18 cellular contexts compared by ENCODE assay signal in the genomic region with DNA sequence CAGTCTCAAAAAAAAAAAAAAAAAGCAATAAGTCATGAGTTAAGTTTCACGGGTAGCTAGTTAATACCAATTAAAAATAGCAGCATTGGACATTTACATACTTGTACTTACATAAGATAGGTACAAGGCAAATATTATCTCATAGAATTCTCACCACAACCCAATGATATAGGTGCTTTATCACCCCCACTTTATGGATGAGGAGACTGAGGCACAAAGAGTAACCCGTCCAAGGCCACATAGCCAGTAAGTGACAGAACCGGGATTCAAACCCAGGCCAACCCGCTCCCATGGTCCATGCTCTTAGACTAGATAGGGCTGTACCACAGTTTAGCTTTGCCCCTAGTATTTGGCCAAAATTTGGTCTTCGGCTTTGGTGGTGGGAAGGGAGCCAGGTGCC.
DNase-seq lines count a peak whose midpoint lies in the region; ATAC-seq, FAIRE-seq and TF ChIP-seq lines count a peak whose summit lies in the region.
"Had no signal": no experiment of that assay in that cellular context is flagged by ENCODE, and none has a peak within 500 bp of the region (broad histone marks: within the 10 kb centered on the region; RNA-seq: fewer than 3 reads in every experiment).

No MANE protein-coding gene starts in this region.

- ATAC-seq in A549 (no peak), PC-3 (no peak)
- ATAC-seq: CD8-positive, alpha-beta T cell had no signal

- no peak overlapping the region for H2AFZ ChIP-seq in PC-3 (ENCODE audit: low read length)

- no peaks in the 10 kb centered on the region for H3K79me2 ChIP-seq in PC-3 (ENCODE audit: low read length)

- intact Hi-C loops in PC-3 (cut with micrococcal nuclease): no loop called here

- no peak overlapping the region for H3K4me2 ChIP-seq in A549
- no peak overlapping the region for H3K4me2 ChIP-seq in PC-3 (ENCODE audit: low read length)
- H3K4me2 ChIP-seq: BLaER1 treated with 17β-estradiol and CSF1 and Interleukin-3, amounts not matched to agents 10 nM and 100 nM had no signal

- WGBS in A549 (ENCODE audit: missing lambda C conversion rate): 96% methylated on average over 5 of the region's 5 CpGs

- TF ChIP-seq POLR2A in A549 (IDR thresholded peaks at IDR 0.05; ENCODE audit: low read length): no peak

- no peak for TF ChIP-seq EP300 in A549 (IDR thresholded peaks at IDR 0.05)

- no peaks in the 10 kb centered on the region for H3K36me3 ChIP-seq in PC-3 (ENCODE audit: low read depth, low read length)
- H3K36me3 ChIP-seq: BLaER1 treated with 17β-estradiol and CSF1 and Interleukin-3, amounts not matched to agents 10 nM and 100 nM had no signal

- H4K20me1 ChIP-seq in PC-3 (ENCODE audit: low read length): no peaks in the 10 kb centered on the region
- H4K20me1 ChIP-seq: BLaER1 treated with 17β-estradiol and CSF1 and Interleukin-3, amounts not matched to agents 10 nM and 100 nM had no signal

- H3K4me3 ChIP-seq in A549 (no peak overlapping the region), PC-3 (ENCODE audit: low read length) (no peak overlapping the region)
- H3K4me3 ChIP-seq: BLaER1 treated with 17β-estradiol and CSF1 and Interleukin-3, amounts not matched to agents 10 nM and 100 nM had no signal

- H3K27ac ChIP-seq in A549 (peak overlapping the region; percentile 90 to 98), PC-3 (ENCODE audit: low read length) (peak overlapping the region; percentile 99)
- H3K27ac ChIP-seq: BLaER1 treated with 17β-estradiol and CSF1 and Interleukin-3, amounts not matched to agents 10 nM and 100 nM had no signal

- no TSS peak for BruUV-seq in PC-3 (replicated peaks; lab: Mats Ljungman, UMichigan)

- H3K4me3 Mint-ChIP-seq in chondrocyte (ENCODE audit: unreplicated experiment) (no peak overlapping the region), nephron progenitor cell (no peak overlapping the region)
- H3K4me3 Mint-ChIP-seq: B cell; CD8-positive, alpha-beta T cell; H9 had no signal

- CTCF ChIA-PET in A549 (lab: Yijun Ruan, JAX): interaction anchor here (1.5 to 2.8 kb wide), 3 partner anchors 19 to 210 kb away, joined by 4 to 11 read pairs (median 4); no protein-coding TSS in a partner anchor
- CTCF ChIA-PET in PC-3 (lab: Charles Lee): no interaction called here

- H3K4me1 ChIP-seq in A549 (peaks cover 46% of the 10 kb centered on the region), PC-3 (ENCODE audit: insufficient read depth, low read length) (peaks cover 36% of the 10 kb centered on the region)

- TF ChIP-seq RAD21 in A549 (conservative IDR thresholded peaks at IDR 0.05 in 1 of 2, IDR thresholded peaks at IDR 0.05 in 1 of 2): no peak

- no peak overlapping the region for H3K27ac Mint-ChIP-seq in chondrocyte (ENCODE audit: unreplicated experiment)
- peak overlapping the region; percentile 75 for H3K27ac Mint-ChIP-seq in nephron progenitor cell
- H3K27ac Mint-ChIP-seq: B cell; CD8-positive, alpha-beta T cell had no signal

- no peaks in the 10 kb centered on the region for H3K9me2 ChIP-seq in PC-3 (replicated peaks; ENCODE audit: low read length)

- H3K4me1 Mint-ChIP-seq in chondrocyte (ENCODE audit: low read depth) (peaks cover 21% of the 10 kb centered on the region), nephron progenitor cell (peaks cover 5% of the 10 kb centered on the region)
- H3K4me1 Mint-ChIP-seq: B cell, H9 had no signal

- FAIRE-seq in A549 (lab: Jason Lieb, UNC): no peak
- FAIRE-seq: G401.6, GM12891, GM19239, H1 had no signal

- H3K9me3 ChIP-seq in A549: peaks cover 10% of the 10 kb centered on the region; the same call in 2 of the 3 replicates
- no peaks in the 10 kb centered on the region for H3K9me3 ChIP-seq in PC-3 (ENCODE audit: low read length)

- no peak for TF ChIP-seq CTCF in A549 (IDR thresholded peaks at IDR 0.05)
- TF ChIP-seq CTCF in PC-3 (conservative IDR thresholded peaks at IDR 0.05; ENCODE audit: low read depth, low read length): no peak
- no peak for TF ChIP-seq CTCF in chondrocyte (IDR thresholded peaks at IDR 0.05)
- no peak for TF ChIP-seq CTCF in nephron progenitor cell (IDR thresholded peaks at IDR 0.05)

- H3K27me3 Mint-ChIP-seq in chondrocyte (ENCODE audit: low read depth): no peaks in the 10 kb centered on the region
- H3K27me3 Mint-ChIP-seq in nephron progenitor cell (ENCODE audit: low read depth, poor library complexity): peaks cover 3% of the 10 kb centered on the region

- H3F3A ChIP-seq in PC-3 (ENCODE audit: low read length, unreplicated experiment): peaks cover 4% of the 10 kb centered on the region

- H3K27me3 ChIP-seq in PC-3 (ENCODE audit: low read length): no peaks in the 10 kb centered on the region
- H3K27me3 ChIP-seq: BLaER1 treated with 17β-estradiol and CSF1 and Interleukin-3, amounts not matched to agents 10 nM and 100 nM had no signal

- no peak for DNase-seq in A549 (ENCODE audit: low read depth in 1 of 2, low spot score in 1 of 2)
- DNase-seq in PC-3: no peak
- peak; percentile 6 for DNase-seq in chondrocyte (ENCODE audit: low spot score)
- DNase-seq in nephron progenitor cell: no peak
- DNase-seq in NCI-H345 (lab: John Stamatoyannopoulos, UW): no peak
- no peak for DNase-seq in SK-N-DZ (ENCODE audit: low spot score)
- no peak for DNase-seq in epidermal melanocyte (ENCODE audit: insufficient read length, low spot score)
- DNase-seq in NCI-H748 (lab: John Stamatoyannopoulos, UW; ENCODE audit: unreplicated experiment): no peak
- DNase-seq: 8988T; CD8-positive, alpha-beta T cell; DMS 273 treated with DMSO at 0.1 percent for 48 hours; H9 had no signal

- no peaks in the 10 kb centered on the region for H3K9me3 Mint-ChIP-seq in chondrocyte (ENCODE audit: low read depth)
- H3K9me3 Mint-ChIP-seq in nephron progenitor cell: peaks cover 3% of the 10 kb centered on the region
- H3K9me3 Mint-ChIP-seq: CD8-positive, alpha-beta T cell; H9 had no signal

- H3K9ac ChIP-seq in PC-3 (ENCODE audit: low read length): no peak overlapping the region
- H3K9ac ChIP-seq: BLaER1 treated with 17β-estradiol and CSF1 and Interleukin-3, amounts not matched to agents 10 nM and 100 nM had no signal

- POLR2A ChIA-PET in A549 (lab: Yijun Ruan, JAX): no interaction called here
- POLR2A ChIA-PET in PC-3 (lab: Charles Lee; ENCODE audit: unreplicated experiment): interaction anchor here (0.6 kb wide), 1 partner anchor 130 kb away, joined by 3 read pairs; no protein-coding TSS in a partner anchor

- H3K36me3 Mint-ChIP-seq in chondrocyte (ENCODE audit: low read depth) (no peaks in the 10 kb centered on the region), nephron progenitor cell (ENCODE audit: low read depth) (no peaks in the 10 kb centered on the region)
- H3K36me3 Mint-ChIP-seq: CD8-positive, alpha-beta T cell had no signal

TF ChIP-seq in A549, 52 proteins besides CTCF, POLR2A, EP300 and RAD21:
- TF ChIP-seq RARB (CRISPR knock-in tag; IDR thresholded peaks at IDR 0.05) (no peak), POLR2AphosphoS2 (conservative IDR thresholded peaks at IDR 0.05; ENCODE audit: low read length) (no peak), CEBPB (IDR thresholded peaks at IDR 0.05) (no peak), CBX8 (IDR thresholded peaks at IDR 0.05) (no peak), HEYL (CRISPR knock-in tag; IDR thresholded peaks at IDR 0.05) (no peak), NR3C1 (IDR thresholded peaks at IDR 0.05) (no peak), MAZ (IDR thresholded peaks at IDR 0.05; ENCODE audit: borderline replicate concordance, low read depth, low read length) (no peak), PHF8 (IDR thresholded peaks at IDR 0.05; ENCODE audit: borderline replicate concordance, low read depth) (no peak), SREBF2 (IDR thresholded peaks at IDR 0.05) (no peak), HOXB5 (CRISPR knock-in tag; IDR thresholded peaks at IDR 0.05) (no peak)
- TF ChIP-seq, protein P1, sequence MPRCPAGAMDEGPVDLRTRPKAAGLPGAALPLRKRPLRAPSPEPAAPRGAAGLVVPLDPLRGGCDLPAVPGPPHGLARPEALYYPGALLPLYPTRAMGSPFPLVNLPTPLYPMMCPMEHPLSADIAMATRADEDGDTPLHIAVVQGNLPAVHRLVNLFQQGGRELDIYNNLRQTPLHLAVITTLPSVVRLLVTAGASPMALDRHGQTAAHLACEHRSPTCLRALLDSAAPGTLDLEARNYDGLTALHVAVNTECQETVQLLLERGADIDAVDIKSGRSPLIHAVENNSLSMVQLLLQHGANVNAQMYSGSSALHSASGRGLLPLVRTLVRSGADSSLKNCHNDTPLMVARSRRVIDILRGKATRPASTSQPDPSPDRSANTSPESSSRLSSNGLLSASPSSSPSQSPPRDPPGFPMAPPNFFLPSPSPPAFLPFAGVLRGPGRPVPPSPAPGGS (IDR thresholded peaks at IDR 0.05): no peak
- TF ChIP-seq, protein P2, sequence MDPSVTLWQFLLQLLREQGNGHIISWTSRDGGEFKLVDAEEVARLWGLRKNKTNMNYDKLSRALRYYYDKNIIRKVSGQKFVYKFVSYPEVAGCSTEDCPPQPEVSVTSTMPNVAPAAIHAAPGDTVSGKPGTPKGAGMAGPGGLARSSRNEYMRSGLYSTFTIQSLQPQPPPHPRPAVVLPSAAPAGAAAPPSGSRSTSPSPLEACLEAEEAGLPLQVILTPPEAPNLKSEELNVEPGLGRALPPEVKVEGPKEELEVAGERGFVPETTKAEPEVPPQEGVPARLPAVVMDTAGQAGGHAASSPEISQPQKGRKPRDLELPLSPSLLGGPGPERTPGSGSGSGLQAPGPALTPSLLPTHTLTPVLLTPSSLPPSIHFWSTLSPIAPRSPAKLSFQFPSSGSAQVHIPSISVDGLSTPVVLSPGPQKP (IDR thresholded peaks at IDR 0.05; ENCODE audit: low read depth, low read length): no peak
